1 cellular context compared by ENCODE assay signal in the genomic region with DNA sequence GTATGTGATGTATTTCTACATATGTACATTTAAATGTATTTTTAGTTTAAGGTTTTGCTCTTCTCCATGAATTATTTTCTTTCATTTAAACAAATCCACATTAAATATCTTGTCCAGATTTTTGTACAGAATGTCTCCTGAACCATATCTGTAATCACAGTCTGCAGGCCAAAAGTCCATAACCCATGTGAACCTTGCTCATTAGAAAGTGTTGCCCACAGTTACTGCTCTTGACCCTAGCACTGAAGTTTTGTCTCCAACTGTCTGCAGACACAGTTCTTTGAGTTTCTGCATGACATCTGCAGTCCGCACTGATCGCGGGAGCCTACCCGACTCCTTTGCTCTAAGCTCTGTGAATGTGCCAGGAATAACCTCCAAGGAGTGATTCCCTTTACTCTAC.
TF ChIP-seq lines count a peak whose summit lies in the region.

No MANE protein-coding gene starts in this region.

TF ChIP-seq in WTC11, 78 proteins besides CTCF, POLR2A, EP300 and RAD21 (continued from another document):
- TF ChIP-seq, protein P1, sequence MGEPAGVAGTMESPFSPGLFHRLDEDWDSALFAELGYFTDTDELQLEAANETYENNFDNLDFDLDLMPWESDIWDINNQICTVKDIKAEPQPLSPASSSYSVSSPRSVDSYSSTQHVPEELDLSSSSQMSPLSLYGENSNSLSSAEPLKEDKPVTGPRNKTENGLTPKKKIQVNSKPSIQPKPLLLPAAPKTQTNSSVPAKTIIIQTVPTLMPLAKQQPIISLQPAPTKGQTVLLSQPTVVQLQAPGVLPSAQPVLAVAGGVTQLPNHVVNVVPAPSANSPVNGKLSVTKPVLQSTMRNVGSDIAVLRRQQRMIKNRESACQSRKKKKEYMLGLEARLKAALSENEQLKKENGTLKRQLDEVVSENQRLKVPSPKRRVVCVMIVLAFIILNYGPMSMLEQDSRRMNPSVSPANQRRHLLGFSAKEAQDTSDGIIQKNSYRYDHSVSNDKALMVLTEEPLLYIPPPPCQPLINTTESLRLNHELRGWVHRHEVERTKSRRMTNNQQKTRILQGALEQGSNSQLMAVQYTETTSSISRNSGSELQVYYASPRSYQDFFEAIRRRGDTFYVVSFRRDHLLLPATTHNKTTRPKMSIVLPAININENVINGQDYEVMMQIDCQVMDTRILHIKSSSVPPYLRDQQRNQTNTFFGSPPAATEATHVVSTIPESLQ (CRISPR knock-in tag; IDR thresholded peaks at IDR 0.05), result no peak
